Comparison of ENCODE assay signal across 19 cellular contexts in the genomic region with DNA sequence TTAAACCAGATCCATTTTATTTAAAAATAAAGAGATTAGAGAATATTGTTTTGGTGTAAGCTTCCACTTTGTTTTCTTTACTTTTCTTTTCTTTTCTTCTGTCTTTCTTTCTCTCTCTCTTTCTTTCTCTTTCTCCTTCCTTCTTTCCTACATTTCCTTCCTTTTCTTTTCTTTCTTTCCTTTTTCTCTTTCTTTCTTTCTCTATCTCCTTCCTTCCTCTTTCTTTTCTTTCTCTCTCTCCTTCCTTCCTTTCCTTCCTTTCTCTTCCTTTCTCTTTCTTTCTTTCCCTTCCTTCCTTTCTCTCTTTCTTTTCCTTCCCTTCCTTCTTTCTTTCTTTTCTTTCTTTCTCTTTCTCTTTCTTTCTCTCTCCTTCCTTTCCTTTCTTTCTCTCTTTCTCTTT.
DNase-seq lines count a peak whose midpoint lies in the region; ATAC-seq, FAIRE-seq and TF ChIP-seq lines count a peak whose summit lies in the region.
"Had no signal": no experiment of that assay in that cellular context is flagged by ENCODE, and none has a peak within 500 bp of the region (broad histone marks: within the 10 kb centered on the region; RNA-seq: fewer than 3 reads in every experiment).

No MANE protein-coding gene starts in this region.

- FAIRE-seq in endothelial cell of umbilical vein (lab: Jason Lieb, UNC): no peak

- no peak for ATAC-seq in HG02759 (IDR thresholded peaks at IDR 0.05; ENCODE audit: unreplicated experiment)
- ATAC-seq: lower lobe of right lung; naive thymus-derived CD8-positive, alpha-beta T cell had no signal

- no peaks in the 10 kb centered on the region for H3K27me3 ChIP-seq in PC-9 (ENCODE audit: insufficient read depth, low read depth)
- no peaks in the 10 kb centered on the region for H3K27me3 ChIP-seq in endothelial cell of umbilical vein (ENCODE audit: control insufficient read depth in 2 of 2, insufficient read depth in 2 of 2, low read length in 2 of 2)
- no peaks in the 10 kb centered on the region for H3K27me3 ChIP-seq in skeletal muscle tissue (ENCODE audit: control insufficient read depth in 3 of 3, insufficient read depth in 3 of 3, low read length in 3 of 3)
- H3K27me3 ChIP-seq in adrenal gland: no peaks in the 10 kb centered on the region
- H3K27me3 ChIP-seq: gastrocnemius medialis had no signal

- peaks cover 11% of the 10 kb centered on the region for H3K9me3 Mint-ChIP-seq in activated T-cell treated with anti-CD3 and anti-CD28 coated beads, Interleukin-2, amount 50 U/mL, for 24 hours

- H3K4me2 ChIP-seq in PC-9: no peak overlapping the region
- peak overlapping the region; percentile 48 for H3K4me2 ChIP-seq in endothelial cell of umbilical vein (ENCODE audit: insufficient read depth, low read length)

- intact Hi-C loops in PC-9 (cut with micrococcal nuclease; ENCODE audit: unreplicated experiment): no loop called here
- intact Hi-C loops in endothelial cell of umbilical vein (cut with micrococcal nuclease): loop anchor here (1.0 to 10.0 kb wide), 3 partner anchors 56 to 312 kb away; no protein-coding TSS in a partner anchor
- intact Hi-C loops in adrenal gland (cut with DNase I): no loop called here

- no peak for TF ChIP-seq CTCF in PC-9 (conservative IDR thresholded peaks at IDR 0.05)
- no peak for TF ChIP-seq CTCF in endothelial cell of umbilical vein (IDR thresholded peaks at IDR 0.05; ENCODE audit: extremely low read depth in 1 of 2, insufficient read depth in 1 of 2, low read depth in 1 of 2, low read length in 2 of 2)
- no peak for TF ChIP-seq CTCF in adrenal gland (IDR thresholded peaks at IDR 0.05)

- dilution Hi-C loops in endothelial cell of umbilical vein (cut with MboI; ENCODE audit: extremely low pct_ligation_motif_present, low sequenced_read_pairs): no loop called here

- H3K9me2 ChIP-seq in PC-9 (ENCODE audit: insufficient read depth): no peaks in the 10 kb centered on the region

- peaks cover 31% of the 10 kb centered on the region for H3K4me1 Mint-ChIP-seq in activated T-cell treated with anti-CD3 and anti-CD28 coated beads, Interleukin-2, amount 50 U/mL, for 24 hours (ENCODE audit: low read depth)
- H3K4me1 Mint-ChIP-seq: naive thymus-derived CD8-positive, alpha-beta T cell had no signal

- H3K9me1 ChIP-seq in endothelial cell of umbilical vein (replicated peaks; ENCODE audit: control insufficient read depth, extremely low read depth, insufficient read depth, low read length): no peaks in the 10 kb centered on the region

- no peak overlapping the region for H3K4me3 Mint-ChIP-seq in activated T-cell treated with anti-CD3 and anti-CD28 coated beads, Interleukin-2, amount 50 U/mL, for 24 hours
- H3K4me3 Mint-ChIP-seq: naive thymus-derived CD8-positive, alpha-beta T cell had no signal

- H2AFZ ChIP-seq in PC-9 (no peak overlapping the region), endothelial cell of umbilical vein (ENCODE audit: low read depth, low read length) (no peak overlapping the region)

- H3K27me3 Mint-ChIP-seq in activated T-cell treated with anti-CD3 and anti-CD28 coated beads, Interleukin-2, amount 50 U/mL, for 24 hours: peaks cover 12% of the 10 kb centered on the region

- H3K79me2 ChIP-seq in PC-9 (ENCODE audit: low read depth): no peaks in the 10 kb centered on the region
- H3K79me2 ChIP-seq in endothelial cell of umbilical vein (ENCODE audit: control insufficient read depth, insufficient read depth, low read length): no peaks in the 10 kb centered on the region

- H3K9ac ChIP-seq in endothelial cell of umbilical vein (replicated peaks; ENCODE audit: extremely low read depth, insufficient read depth, low read length) (no peak overlapping the region), skeletal muscle tissue (ENCODE audit: low read depth in 1 of 3, low read length in 3 of 3) (no peak overlapping the region)

- TF ChIP-seq POLR2A in endothelial cell of umbilical vein (IDR thresholded peaks at IDR 0.05; ENCODE audit: low read depth, low read length) (no peak), adrenal gland (IDR thresholded peaks at IDR 0.05) (no peak)

- BruUV-seq in PC-9 (replicated peaks; lab: Mats Ljungman, UMichigan) (no TSS peak), endothelial cell of umbilical vein (replicated peaks; lab: Mats Ljungman, UMichigan) (no TSS peak)

- peaks cover 4% of the 10 kb centered on the region for H3K36me3 Mint-ChIP-seq in activated T-cell treated with anti-CD3 and anti-CD28 coated beads, Interleukin-2, amount 50 U/mL, for 24 hours (ENCODE audit: low read depth)
- H3K36me3 Mint-ChIP-seq: naive thymus-derived CD8-positive, alpha-beta T cell had no signal

- 0 out of 2 replicates have a peak, but pooled peaks cover 5% of the 10 kb centered on the region for H3K9me3 ChIP-seq in PC-9 (ENCODE audit: insufficient read depth, low read depth)
- no peaks in the 10 kb centered on the region for H3K9me3 ChIP-seq in endothelial cell of umbilical vein (replicated peaks; ENCODE audit: control insufficient read depth, insufficient read depth, low read length)
- H3K9me3 ChIP-seq in skeletal muscle tissue (ENCODE audit: control insufficient read depth in 3 of 3, low read length in 3 of 3): no peaks in the 10 kb centered on the region
- H3K9me3 ChIP-seq in adrenal gland (replicated peaks in 1 of 3): no peaks in the 10 kb centered on the region
- H3K9me3 ChIP-seq: gastrocnemius medialis, lower lobe of right lung had no signal

- H3K27ac ChIP-seq in PC-9 (peak overlapping the region; percentile 18; the same call in 1 of the 2 replicates), endothelial cell of umbilical vein (ENCODE audit: insufficient read depth, low read depth, low read length) (no peak overlapping the region), skeletal muscle tissue (ENCODE audit: low read depth, low read length) (peak overlapping the region; percentile 4), adrenal gland (no peak overlapping the region)
- H3K27ac ChIP-seq: HL-60, lower lobe of right lung had no signal

- H3K4me1 ChIP-seq in PC-9 (replicated peaks; ENCODE audit: insufficient read depth) (peaks cover 13% of the 10 kb centered on the region), endothelial cell of umbilical vein (ENCODE audit: control insufficient read depth, extremely low read depth, insufficient read depth, low read length) (peaks cover 25% of the 10 kb centered on the region), skeletal muscle tissue (ENCODE audit: control insufficient read depth in 3 of 3, insufficient read depth in 3 of 3, low read length in 3 of 3) (no peaks in the 10 kb centered on the region), adrenal gland (replicated peaks in 1 of 2) (no peaks in the 10 kb centered on the region)
- H3K4me1 ChIP-seq: gastrocnemius medialis, lower lobe of right lung had no signal

- peak overlapping the region; percentile 97 for H3K27ac Mint-ChIP-seq in activated T-cell treated with anti-CD3 and anti-CD28 coated beads, Interleukin-2, amount 50 U/mL, for 24 hours
- H3K27ac Mint-ChIP-seq: progenitor cell of endocrine pancreas had no signal

- H3K36me3 ChIP-seq in PC-9 (ENCODE audit: low read depth): no peaks in the 10 kb centered on the region
- no peaks in the 10 kb centered on the region for H3K36me3 ChIP-seq in endothelial cell of umbilical vein (ENCODE audit: control insufficient read depth in 2 of 2, extremely low read depth in 1 of 2, insufficient read depth in 2 of 2, low read length in 2 of 2)
- no peaks in the 10 kb centered on the region for H3K36me3 ChIP-seq in skeletal muscle tissue (ENCODE audit: control insufficient read depth in 3 of 3, insufficient read depth in 3 of 3, low read length in 3 of 3)
- H3K36me3 ChIP-seq in adrenal gland (replicated peaks in 1 of 2): no peaks in the 10 kb centered on the region
- H3K36me3 ChIP-seq: gastrocnemius medialis, lower lobe of right lung had no signal

- DNase-seq in activated T-cell treated with anti-CD3 and anti-CD28 coated beads, Interleukin-2, amount 50 U/mL, for 24 hours: no peak
- DNase-seq in activated T-cell treated with anti-CD3 and anti-CD28 coated beads for 4 hours (no peak), PC-9 (no peak), endothelial cell of umbilical vein (ENCODE audit: low read depth, low spot score) (no peak), adrenal gland (no peak), DMS153 (lab: John Stamatoyannopoulos, UW) (no peak)
- DNase-seq: activated CD4-positive, CD25-positive, alpha-beta regulatory T cell; amygdala; COR-L47; gastrocnemius medialis; lower lobe of right lung; naive thymus-derived CD8-positive, alpha-beta T cell; NCI-H1092 treated with DMSO at 0.1 percent for 48 hours; NCI-H2107; stimulated activated naive CD4-positive, alpha-beta T cell treated with Interleukin-2 at 50 U/mL for 16 hours had no signal

- POLR2A ChIA-PET in PC-9 (lab: Charles Lee; ENCODE audit: unreplicated experiment) (no interaction called here), endothelial cell of umbilical vein (lab: Charles Lee) (no interaction called here)

- no peaks in the 10 kb centered on the region for H3F3A ChIP-seq in PC-9 (ENCODE audit: insufficient read depth, low read depth)

- no peaks in the 10 kb centered on the region for H4K20me1 ChIP-seq in PC-9 (ENCODE audit: insufficient read depth)
- H4K20me1 ChIP-seq in endothelial cell of umbilical vein (replicated peaks; ENCODE audit: control insufficient read depth, extremely low read depth, insufficient read depth, low read length): no peaks in the 10 kb centered on the region

- H3K4me3 ChIP-seq in PC-9: no peak overlapping the region
- no peak overlapping the region for H3K4me3 ChIP-seq in endothelial cell of umbilical vein (replicated peaks in 1 of 3; ENCODE audit: insufficient read depth in 1 of 3, low read depth in 1 of 3, low read length in 3 of 3)
- no peak overlapping the region for H3K4me3 ChIP-seq in skeletal muscle tissue (ENCODE audit: low read length in 3 of 3)
- H3K4me3 ChIP-seq in adrenal gland: no peak overlapping the region
- H3K4me3 ChIP-seq: gastrocnemius medialis, lower lobe of right lung had no signal

- CTCF ChIA-PET in PC-9 (lab: Charles Lee) (no interaction called here), endothelial cell of umbilical vein (lab: Charles Lee) (no interaction called here)

TF ChIP-seq in endothelial cell of umbilical vein, 7 proteins besides CTCF, POLR2A, EP300 and RAD21:
- TF ChIP-seq, protein P1, sequence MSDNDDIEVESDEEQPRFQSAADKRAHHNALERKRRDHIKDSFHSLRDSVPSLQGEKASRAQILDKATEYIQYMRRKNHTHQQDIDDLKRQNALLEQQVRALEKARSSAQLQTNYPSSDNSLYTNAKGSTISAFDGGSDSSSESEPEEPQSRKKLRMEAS (IDR thresholded peaks at IDR 0.05; ENCODE audit: insufficient read depth, insufficient read length): no peak
- TF ChIP-seq GATA2 (IDR thresholded peaks at IDR 0.05; ENCODE audit: insufficient read depth, insufficient read length, low read depth, low read length) (no peak), FOS (IDR thresholded peaks at IDR 0.05; ENCODE audit: borderline replicate concordance, insufficient read depth, low read length) (no peak), JUN (IDR thresholded peaks at IDR 0.05; ENCODE audit: borderline replicate concordance, insufficient read depth, insufficient read length, low read depth) (no peak), POLR2AphosphoS5 (IDR thresholded peaks at IDR 0.05; ENCODE audit: insufficient read depth, low read depth, low read length) (no peak), EZH2 (IDR thresholded peaks at IDR 0.05; ENCODE audit: borderline replicate concordance, low read depth, low read length, severe bottlenecking) (no peak), MYC (IDR thresholded peaks at IDR 0.05; ENCODE audit: low read depth, low read length) (no peak)

Comparison
In these comparisons a context has a peak if more than half of its experiments do, and no peak if none do; other contexts are left out.
1. H3K27ac ChIP-seq: peak in PC-9 (single experiment) and skeletal muscle tissue (single experiment); none in endothelial cell of umbilical vein (single experiment) and adrenal gland (0 of 5).